ENCODE assay signal across 27 cellular contexts in genomic region chr15:89899951-89900567, GRCh38. TPM values are rescaled to one million over a fixed set of nuclear protein-coding genes. Genes with fewer than 3 reads are reported as not detected.
"Had no signal": no experiment of that assay in that cellular context is flagged by ENCODE, and none has a peak within 500 bp of the region (broad histone marks: within the 10 kb centered on the region; RNA-seq: fewer than 3 reads in every experiment).

No MANE protein-coding gene starts in this region.

- H3K4me3 ChIP-seq: ascending aorta, neural progenitor cell, upper lobe of left lung, vagina had no signal

- H3K9me3 ChIP-seq: ascending aorta, upper lobe of left lung, vagina had no signal

- H3K9me3 Mint-ChIP-seq: activated naive CD4-positive, alpha-beta T cell treated with anti-CD3 and anti-CD28 coated beads, Interleukin-2, amount 10 ng/mL, durations not matched to agents 7 days and 5 days; activated naive CD8-positive, alpha-beta T cell treated with anti-CD3 and anti-CD28 coated beads, Interleukin-2, amount 10 ng/mL, durations not matched to agents 7 days and 5 days; activated T-helper 1 cell treated with anti-CD3 and anti-CD28 coated beads, Interleukin-12 subunit alpha, Interleukin-12 subunit beta, Interleukin-2, Interleukin-4 antibody, amounts not matched to agents 30 ng/mL and 10 ng/mL and 1 ng/mL, durations not matched to agents 14 hours and 24 hours and 36 hours; brain; memory B cell; natural killer cell; neural progenitor cell; stimulated activated naive CD8-positive, alpha-beta T cell treated with anti-CD3 and anti-CD28 coated beads, Interleukin-15, amount 100 ng/mL, for 72 hours had no signal

- DNase-seq: activated CD4-positive, alpha-beta T cell treated with anti-CD3 and anti-CD28 coated beads for 36 hours; activated CD4-positive, CD25-positive, alpha-beta regulatory T cell; activated CD8-positive, alpha-beta T cell treated with anti-CD3 and anti-CD28 coated beads, Interleukin-2, amount 10 ng/mL, durations not matched to agents 7 days and 5 days; activated gamma-delta T cell; activated naive CD4-positive, alpha-beta T cell treated with anti-CD3 and anti-CD28 coated beads, Interleukin-2, amount 10 ng/mL, durations not matched to agents 7 days and 5 days; activated naive CD8-positive, alpha-beta T cell treated with anti-CD3 and anti-CD28 coated beads, Interleukin-2, amount 10 ng/mL, durations not matched to agents 7 days and 5 days; caudate nucleus; cortex of kidney; glutamatergic neuron; hippocampal formation; left cardiac atrium; natural killer cell; occipital lobe; right cardiac atrium; stimulated activated CD4-positive, alpha-beta T cell treated with anti-CD3 and anti-CD28 coated beads, Interleukin-15, amount 100 ng/mL, for 24 hours; stimulated activated CD4-positive, alpha-beta T cell treated with anti-CD3 and anti-CD28 coated beads, Interleukin-2, amount 100 ng/mL, for 24 hours; stimulated activated naive CD8-positive, alpha-beta T cell treated with anti-CD3 and anti-CD28 coated beads, Interleukin-15, amount 100 ng/mL, for 72 hours; substantia nigra; T-helper 2 cell; upper lobe of left lung had no signal

- H3K4me1 ChIP-seq: ascending aorta, neural progenitor cell, upper lobe of left lung, vagina had no signal

- H3K4me2 ChIP-seq: neural progenitor cell had no signal

- H3K4me1 Mint-ChIP-seq: neural progenitor cell had no signal

- H3K36me3 ChIP-seq: neural progenitor cell had no signal

- H3K4me3 Mint-ChIP-seq: activated CD4-positive, alpha-beta T cell treated with anti-CD3 and anti-CD28 coated beads for 36 hours; activated CD8-positive, alpha-beta T cell treated with anti-CD3 and anti-CD28 coated beads, Interleukin-2, amount 10 ng/mL, durations not matched to agents 7 days and 5 days; activated naive CD4-positive, alpha-beta T cell treated with anti-CD3 and anti-CD28 coated beads, Interleukin-2, amount 10 ng/mL, durations not matched to agents 7 days and 5 days; activated naive CD8-positive, alpha-beta T cell treated with anti-CD3 and anti-CD28 coated beads, Interleukin-2, amount 10 ng/mL, durations not matched to agents 7 days and 5 days; activated T-helper 1 cell treated with anti-CD3 and anti-CD28 coated beads, Interleukin-12 subunit alpha, Interleukin-12 subunit beta, Interleukin-2, Interleukin-4 antibody, amounts not matched to agents 30 ng/mL and 10 ng/mL and 1 ng/mL, durations not matched to agents 14 hours and 24 hours and 36 hours; memory B cell; natural killer cell; neural progenitor cell; stimulated activated naive CD8-positive, alpha-beta T cell treated with anti-CD3 and anti-CD28 coated beads, Interleukin-15, amount 100 ng/mL, for 72 hours had no signal

- H3K27ac ChIP-seq: ascending aorta, neural progenitor cell, upper lobe of left lung, vagina had no signal

- H3K27me3 ChIP-seq: ascending aorta, neural progenitor cell, upper lobe of left lung, vagina had no signal

- H3K36me3 Mint-ChIP-seq: activated naive CD4-positive, alpha-beta T cell treated with anti-CD3 and anti-CD28 coated beads, Interleukin-2, amount 10 ng/mL, durations not matched to agents 7 days and 5 days; activated naive CD8-positive, alpha-beta T cell treated with anti-CD3 and anti-CD28 coated beads, Interleukin-2, amount 10 ng/mL, durations not matched to agents 7 days and 5 days; memory B cell; natural killer cell had no signal

- H2AFZ ChIP-seq: neural progenitor cell had no signal

- H3K27ac Mint-ChIP-seq: activated CD4-positive, alpha-beta T cell treated with anti-CD3 and anti-CD28 coated beads for 36 hours; activated CD8-positive, alpha-beta T cell treated with anti-CD3 and anti-CD28 coated beads, Interleukin-2, amount 10 ng/mL, durations not matched to agents 7 days and 5 days; activated naive CD4-positive, alpha-beta T cell treated with anti-CD3 and anti-CD28 coated beads, Interleukin-2, amount 10 ng/mL, durations not matched to agents 7 days and 5 days; activated naive CD8-positive, alpha-beta T cell treated with anti-CD3 and anti-CD28 coated beads, Interleukin-2, amount 10 ng/mL, durations not matched to agents 7 days and 5 days; activated T-helper 1 cell treated with anti-CD3 and anti-CD28 coated beads, Interleukin-12 subunit alpha, Interleukin-12 subunit beta, Interleukin-2, Interleukin-4 antibody, amounts not matched to agents 30 ng/mL and 10 ng/mL and 1 ng/mL, durations not matched to agents 14 hours and 24 hours and 36 hours; memory B cell; natural killer cell; neural progenitor cell; stimulated activated naive CD8-positive, alpha-beta T cell treated with anti-CD3 and anti-CD28 coated beads, Interleukin-15, amount 100 ng/mL, for 72 hours had no signal

- H3K27me3 Mint-ChIP-seq: activated CD4-positive, alpha-beta T cell treated with anti-CD3 and anti-CD28 coated beads for 36 hours; brain; memory B cell; stimulated activated naive CD8-positive, alpha-beta T cell treated with anti-CD3 and anti-CD28 coated beads, Interleukin-15, amount 100 ng/mL, for 72 hours had no signal

- ATAC-seq: activated CD4-positive, alpha-beta T cell treated with anti-CD3 and anti-CD28 coated beads for 36 hours; activated CD8-positive, alpha-beta T cell treated with anti-CD3 and anti-CD28 coated beads, Interleukin-2, amount 10 ng/mL, durations not matched to agents 7 days and 5 days; natural killer cell; SK-N-SH treated with all-trans-retinoic acid at 6 μM for 48 hours; stimulated activated naive CD8-positive, alpha-beta T cell treated with anti-CD3 and anti-CD28 coated beads, Interleukin-15, amount 100 ng/mL, for 72 hours had no signal

RNA-seq across cellular contexts. Expression of gene ARPIN, which starts 12.7 kb away (rescaled TPM):
- total RNA-seq: activated CD4-positive, alpha-beta T cell treated with anti-CD3 and anti-CD28 coated beads for 36 hours; activated CD8-positive, alpha-beta T cell treated with anti-CD3 and anti-CD28 coated beads, Interleukin-2, amount 10 ng/mL, durations not matched to agents 7 days and 5 days; activated T-helper 1 cell treated with anti-CD3 and anti-CD28 coated beads, Interleukin-12 subunit alpha, Interleukin-12 subunit beta, Interleukin-2, Interleukin-4 antibody, amounts not matched to agents 30 ng/mL and 10 ng/mL and 1 ng/mL, durations not matched to agents 14 hours and 24 hours and 36 hours had no signal
